In the genomic region with DNA sequence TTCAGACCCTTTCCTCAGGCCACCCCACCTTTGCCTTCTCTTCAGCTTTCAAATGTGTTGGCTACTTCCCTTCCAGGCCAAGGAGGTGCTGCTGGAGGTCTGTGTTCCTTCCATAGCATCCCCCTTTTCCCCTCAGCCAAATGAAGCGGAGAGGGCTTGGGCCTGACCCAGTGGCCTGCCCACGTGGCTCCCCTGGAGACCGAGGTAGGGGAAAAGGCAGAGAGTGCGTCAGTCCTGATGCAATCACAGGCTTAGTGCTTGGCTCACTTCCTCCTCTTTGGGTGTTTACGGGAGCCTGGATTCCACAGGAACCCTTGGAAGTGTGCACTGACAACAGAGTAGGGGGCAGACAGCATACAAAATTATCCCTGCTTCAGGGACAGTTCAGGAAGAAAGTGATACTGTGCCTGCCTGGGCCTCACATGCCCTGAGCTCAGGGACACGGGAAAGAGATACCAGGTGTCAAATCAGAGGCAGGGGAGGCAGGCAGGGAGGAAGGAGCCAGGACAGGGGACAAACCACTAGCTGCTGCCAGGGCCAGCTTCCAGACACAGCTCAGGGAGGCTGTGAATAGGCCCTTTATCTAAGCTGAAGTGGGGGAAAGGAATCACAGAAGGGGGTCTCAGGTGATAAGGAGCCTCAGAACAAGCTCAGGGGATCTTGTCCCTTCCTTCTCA, we compare ENCODE assay signal across 1 cellular context.
TF ChIP-seq lines count a peak whose summit lies in the region.

No MANE protein-coding gene starts in this region.

TF ChIP-seq in GM23338, 12 proteins besides CTCF, POLR2A, EP300 and RAD21 (continued from another document):
- TF ChIP-seq, protein P1, sequence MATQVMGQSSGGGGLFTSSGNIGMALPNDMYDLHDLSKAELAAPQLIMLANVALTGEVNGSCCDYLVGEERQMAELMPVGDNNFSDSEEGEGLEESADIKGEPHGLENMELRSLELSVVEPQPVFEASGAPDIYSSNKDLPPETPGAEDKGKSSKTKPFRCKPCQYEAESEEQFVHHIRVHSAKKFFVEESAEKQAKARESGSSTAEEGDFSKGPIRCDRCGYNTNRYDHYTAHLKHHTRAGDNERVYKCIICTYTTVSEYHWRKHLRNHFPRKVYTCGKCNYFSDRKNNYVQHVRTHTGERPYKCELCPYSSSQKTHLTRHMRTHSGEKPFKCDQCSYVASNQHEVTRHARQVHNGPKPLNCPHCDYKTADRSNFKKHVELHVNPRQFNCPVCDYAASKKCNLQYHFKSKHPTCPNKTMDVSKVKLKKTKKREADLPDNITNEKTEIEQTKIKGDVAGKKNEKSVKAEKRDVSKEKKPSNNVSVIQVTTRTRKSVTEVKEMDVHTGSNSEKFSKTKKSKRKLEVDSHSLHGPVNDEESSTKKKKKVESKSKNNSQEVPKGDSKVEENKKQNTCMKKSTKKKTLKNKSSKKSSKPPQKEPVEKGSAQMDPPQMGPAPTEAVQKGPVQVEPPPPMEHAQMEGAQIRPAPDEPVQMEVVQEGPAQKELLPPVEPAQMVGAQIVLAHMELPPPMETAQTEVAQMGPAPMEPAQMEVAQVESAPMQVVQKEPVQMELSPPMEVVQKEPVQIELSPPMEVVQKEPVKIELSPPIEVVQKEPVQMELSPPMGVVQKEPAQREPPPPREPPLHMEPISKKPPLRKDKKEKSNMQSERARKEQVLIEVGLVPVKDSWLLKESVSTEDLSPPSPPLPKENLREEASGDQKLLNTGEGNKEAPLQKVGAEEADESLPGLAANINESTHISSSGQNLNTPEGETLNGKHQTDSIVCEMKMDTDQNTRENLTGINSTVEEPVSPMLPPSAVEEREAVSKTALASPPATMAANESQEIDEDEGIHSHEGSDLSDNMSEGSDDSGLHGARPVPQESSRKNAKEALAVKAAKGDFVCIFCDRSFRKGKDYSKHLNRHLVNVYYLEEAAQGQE (IDR thresholded peaks at IDR 0.05; ENCODE audit: unreplicated experiment) = no peak
- TF ChIP-seq STAT1 (IDR thresholded peaks at IDR 0.05; ENCODE audit: unreplicated experiment) (no peak), EZH2phosphoT487 (IDR thresholded peaks at IDR 0.05; ENCODE audit: unreplicated experiment) (no peak), NANOG (IDR thresholded peaks at IDR 0.05; ENCODE audit: borderline replicate concordance) (no peak)
- TF ChIP-seq, protein P2, sequence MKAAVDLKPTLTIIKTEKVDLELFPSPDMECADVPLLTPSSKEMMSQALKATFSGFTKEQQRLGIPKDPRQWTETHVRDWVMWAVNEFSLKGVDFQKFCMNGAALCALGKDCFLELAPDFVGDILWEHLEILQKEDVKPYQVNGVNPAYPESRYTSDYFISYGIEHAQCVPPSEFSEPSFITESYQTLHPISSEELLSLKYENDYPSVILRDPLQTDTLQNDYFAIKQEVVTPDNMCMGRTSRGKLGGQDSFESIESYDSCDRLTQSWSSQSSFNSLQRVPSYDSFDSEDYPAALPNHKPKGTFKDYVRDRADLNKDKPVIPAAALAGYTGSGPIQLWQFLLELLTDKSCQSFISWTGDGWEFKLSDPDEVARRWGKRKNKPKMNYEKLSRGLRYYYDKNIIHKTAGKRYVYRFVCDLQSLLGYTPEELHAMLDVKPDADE (IDR thresholded peaks at IDR 0.05) = no peak
- TF ChIP-seq, protein P3, sequence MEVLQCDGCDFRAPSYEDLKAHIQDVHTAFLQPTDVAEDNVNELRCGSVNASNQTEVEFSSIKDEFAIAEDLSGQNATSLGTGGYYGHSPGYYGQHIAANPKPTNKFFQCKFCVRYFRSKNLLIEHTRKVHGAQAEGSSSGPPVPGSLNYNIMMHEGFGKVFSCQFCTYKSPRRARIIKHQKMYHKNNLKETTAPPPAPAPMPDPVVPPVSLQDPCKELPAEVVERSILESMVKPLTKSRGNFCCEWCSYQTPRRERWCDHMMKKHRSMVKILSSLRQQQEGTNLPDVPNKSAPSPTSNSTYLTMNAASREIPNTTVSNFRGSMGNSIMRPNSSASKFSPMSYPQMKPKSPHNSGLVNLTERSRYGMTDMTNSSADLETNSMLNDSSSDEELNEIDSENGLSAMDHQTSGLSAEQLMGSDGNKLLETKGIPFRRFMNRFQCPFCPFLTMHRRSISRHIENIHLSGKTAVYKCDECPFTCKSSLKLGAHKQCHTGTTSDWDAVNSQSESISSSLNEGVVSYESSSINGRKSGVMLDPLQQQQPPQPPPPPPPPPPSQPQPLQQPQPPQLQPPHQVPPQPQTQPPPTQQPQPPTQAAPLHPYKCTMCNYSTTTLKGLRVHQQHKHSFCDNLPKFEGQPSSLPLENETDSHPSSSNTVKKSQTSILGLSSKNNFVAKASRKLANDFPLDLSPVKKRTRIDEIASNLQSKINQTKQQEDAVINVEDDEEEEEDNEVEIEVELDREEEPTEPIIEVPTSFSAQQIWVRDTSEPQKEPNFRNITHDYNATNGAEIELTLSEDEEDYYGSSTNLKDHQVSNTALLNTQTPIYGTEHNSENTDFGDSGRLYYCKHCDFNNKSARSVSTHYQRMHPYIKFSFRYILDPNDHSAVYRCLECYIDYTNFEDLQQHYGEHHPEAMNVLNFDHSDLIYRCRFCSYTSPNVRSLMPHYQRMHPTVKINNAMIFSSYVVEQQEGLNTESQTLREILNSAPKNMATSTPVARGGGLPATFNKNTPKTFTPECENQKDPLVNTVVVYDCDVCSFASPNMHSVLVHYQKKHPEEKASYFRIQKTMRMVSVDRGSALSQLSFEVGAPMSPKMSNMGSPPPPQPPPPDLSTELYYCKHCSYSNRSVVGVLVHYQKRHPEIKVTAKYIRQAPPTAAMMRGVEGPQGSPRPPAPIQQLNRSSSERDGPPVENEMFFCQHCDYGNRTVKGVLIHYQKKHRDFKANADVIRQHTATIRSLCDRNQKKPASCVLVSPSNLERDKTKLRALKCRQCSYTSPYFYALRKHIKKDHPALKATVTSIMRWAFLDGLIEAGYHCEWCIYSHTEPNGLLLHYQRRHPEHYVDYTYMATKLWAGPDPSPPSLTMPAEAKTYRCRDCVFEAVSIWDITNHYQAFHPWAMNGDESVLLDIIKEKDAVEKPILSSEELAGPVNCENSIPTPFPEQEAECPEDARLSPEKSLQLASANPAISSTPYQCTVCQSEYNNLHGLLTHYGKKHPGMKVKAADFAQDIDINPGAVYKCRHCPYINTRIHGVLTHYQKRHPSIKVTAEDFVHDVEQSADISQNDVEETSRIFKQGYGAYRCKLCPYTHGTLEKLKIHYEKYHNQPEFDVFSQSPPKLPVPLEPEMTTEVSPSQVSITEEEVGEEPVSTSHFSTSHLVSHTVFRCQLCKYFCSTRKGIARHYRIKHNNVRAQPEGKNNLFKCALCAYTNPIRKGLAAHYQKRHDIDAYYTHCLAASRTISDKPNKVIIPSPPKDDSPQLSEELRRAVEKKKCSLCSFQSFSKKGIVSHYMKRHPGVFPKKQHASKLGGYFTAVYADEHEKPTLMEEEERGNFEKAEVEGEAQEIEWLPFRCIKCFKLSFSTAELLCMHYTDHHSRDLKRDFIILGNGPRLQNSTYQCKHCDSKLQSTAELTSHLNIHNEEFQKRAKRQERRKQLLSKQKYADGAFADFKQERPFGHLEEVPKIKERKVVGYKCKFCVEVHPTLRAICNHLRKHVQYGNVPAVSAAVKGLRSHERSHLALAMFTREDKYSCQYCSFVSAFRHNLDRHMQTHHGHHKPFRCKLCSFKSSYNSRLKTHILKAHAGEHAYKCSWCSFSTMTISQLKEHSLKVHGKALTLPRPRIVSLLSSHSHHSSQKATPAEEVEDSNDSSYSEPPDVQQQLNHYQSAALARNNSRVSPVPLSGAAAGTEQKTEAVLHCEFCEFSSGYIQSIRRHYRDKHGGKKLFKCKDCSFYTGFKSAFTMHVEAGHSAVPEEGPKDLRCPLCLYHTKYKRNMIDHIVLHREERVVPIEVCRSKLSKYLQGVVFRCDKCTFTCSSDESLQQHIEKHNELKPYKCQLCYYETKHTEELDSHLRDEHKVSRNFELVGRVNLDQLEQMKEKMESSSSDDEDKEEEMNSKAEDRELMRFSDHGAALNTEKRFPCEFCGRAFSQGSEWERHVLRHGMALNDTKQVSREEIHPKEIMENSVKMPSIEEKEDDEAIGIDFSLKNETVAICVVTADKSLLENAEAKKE (CRISPR knock-in tag; IDR thresholded peaks at IDR 0.05) = no peak
